ENCODE assay signal across 10 cellular contexts in genomic region chr4:141375855-141376254, GRCh38.
A peak's percentile ranks its signal among the peaks of the same experiment; 100 is the strongest.
DNase-seq lines count a peak whose midpoint lies in the region; ATAC-seq, FAIRE-seq and TF ChIP-seq lines count a peak whose summit lies in the region.
"Had no signal": no experiment of that assay in that cellular context is flagged by ENCODE, and none has a peak within 500 bp of the region (broad histone marks: within the 10 kb centered on the region; RNA-seq: fewer than 3 reads in every experiment).

No MANE protein-coding gene starts in this region.

- H3K27ac ChIP-seq in trophoblast cell (ENCODE audit: low read depth, low read length) = no peak overlapping the region
- H3K27ac ChIP-seq: tibial nerve had no signal

- H4K91ac ChIP-seq in trophoblast cell (ENCODE audit: low read depth, low read length) = no peak overlapping the region

- H3K14ac ChIP-seq in trophoblast cell (ENCODE audit: low read length) = no peak overlapping the region

- H4K8ac ChIP-seq in trophoblast cell (ENCODE audit: low read depth, low read length) = no peak overlapping the region

- no peak for TF ChIP-seq CTCF in glutamatergic neuron (IDR thresholded peaks at IDR 0.05; ENCODE audit: partially characterized antibody, unreplicated experiment)

- H3K36me3 ChIP-seq in adipocyte (ENCODE audit: control insufficient read depth, insufficient read depth, low read length, severe bottlenecking) = no peaks in the 10 kb centered on the region
- no peaks in the 10 kb centered on the region for H3K36me3 ChIP-seq in trophoblast cell (ENCODE audit: control insufficient read depth in 1 of 2, insufficient read depth in 2 of 2, low read length in 2 of 2)
- H3K36me3 ChIP-seq: tibial nerve had no signal

- H3K4me3 Mint-ChIP-seq in glutamatergic neuron (ENCODE audit: unreplicated experiment) = no peak overlapping the region

- H3K27me3 Mint-ChIP-seq in glutamatergic neuron (ENCODE audit: unreplicated experiment) = peaks cover 3% of the 10 kb centered on the region

- no peak for ATAC-seq in HG02678 (IDR thresholded peaks at IDR 0.05; ENCODE audit: unreplicated experiment)

- H2BK5ac ChIP-seq in trophoblast cell (ENCODE audit: low read depth, low read length, poor library complexity) = no peak overlapping the region

- no peak overlapping the region for H3K23ac ChIP-seq in trophoblast cell (ENCODE audit: low read length)

- no peak overlapping the region for H4K12ac ChIP-seq in trophoblast cell (ENCODE audit: low read depth, low read length)

- no peak overlapping the region for H3K27ac Mint-ChIP-seq in glutamatergic neuron (ENCODE audit: unreplicated experiment)

- H3K9me3 ChIP-seq in adipocyte (ENCODE audit: control insufficient read depth, low read length) = no peaks in the 10 kb centered on the region
- peaks cover 2% of the 10 kb centered on the region for H3K9me3 ChIP-seq in trophoblast cell (ENCODE audit: insufficient read depth, low read depth, low read length)
- H3K9me3 ChIP-seq: tibial nerve had no signal

- H3K79me2 ChIP-seq in trophoblast cell (ENCODE audit: control insufficient read depth, insufficient read depth, low read length, poor library complexity) = no peaks in the 10 kb centered on the region

- no peak overlapping the region for H2AK5ac ChIP-seq in trophoblast cell (ENCODE audit: low read length)

- H2AFZ ChIP-seq in trophoblast cell (ENCODE audit: insufficient read depth, low read length, poor library complexity) = no peak overlapping the region

- H3K4me1 ChIP-seq in adipocyte (ENCODE audit: control insufficient read depth, insufficient read depth, low read length) = no peaks in the 10 kb centered on the region
- H3K4me1 ChIP-seq in trophoblast cell (ENCODE audit: control insufficient read depth in 1 of 2, insufficient read depth in 2 of 2, low read length in 2 of 2) = peaks cover 0 to 3% of the 10 kb centered on the region in 2 experiments
- H3K4me1 ChIP-seq: tibial nerve had no signal

- no peak overlapping the region for H2BK120ac ChIP-seq in trophoblast cell (ENCODE audit: insufficient read depth, low read length, poor library complexity)

- H3K4ac ChIP-seq in trophoblast cell (ENCODE audit: low read depth, low read length) = no peak overlapping the region

- no peak overlapping the region for H2BK12ac ChIP-seq in trophoblast cell (ENCODE audit: low read length)

- no peaks in the 10 kb centered on the region for H3K36me3 Mint-ChIP-seq in glutamatergic neuron (ENCODE audit: unreplicated experiment)

- H3K9ac ChIP-seq in adipocyte (ENCODE audit: low read length) (no peak overlapping the region), trophoblast cell (ENCODE audit: low read length) (no peak overlapping the region)

- no peaks in the 10 kb centered on the region for H3K27me3 ChIP-seq in adipocyte (replicated peaks; ENCODE audit: control insufficient read depth, insufficient read depth, low read length)
- no peaks in the 10 kb centered on the region for H3K27me3 ChIP-seq in trophoblast cell (ENCODE audit: insufficient read depth, low read length)
- H3K27me3 ChIP-seq: tibial nerve had no signal

- DNase-seq in AG20443 (ENCODE audit: low spot score) (peak; percentile 82), HTR-8/SVneo (ENCODE audit: insufficient read length, low spot score) (peak; percentile 90), adipocyte (ENCODE audit: low read depth) (peak; percentile 77), iPS-NIHi7 (ENCODE audit: extremely low spot score) (peak; percentile 68), trophoblast cell (no peak), midbrain (lab: John Stamatoyannopoulos, UW) (no peak), glutamatergic neuron (no peak)
- DNase-seq: cerebellar nuclear complex had no signal

- no peaks in the 10 kb centered on the region for H3K79me1 ChIP-seq in trophoblast cell (ENCODE audit: low read length)

- H3K9me3 Mint-ChIP-seq in glutamatergic neuron (ENCODE audit: unreplicated experiment) = peaks cover 4% of the 10 kb centered on the region

- H3K18ac ChIP-seq in trophoblast cell (ENCODE audit: low read length) = no peak overlapping the region

- no peak overlapping the region for H3K4me2 ChIP-seq in trophoblast cell (ENCODE audit: low read length)

- no CpG with 5 or more reads among the region's 2 CpGs for WGBS in trophoblast cell (ENCODE audit: extremely low coverage, insufficient coverage, insufficient read length)

- no peak overlapping the region for H3K4me3 ChIP-seq in adipocyte (ENCODE audit: low read length)
- no peak overlapping the region for H3K4me3 ChIP-seq in trophoblast cell (ENCODE audit: low read depth, low read length)
- H3K4me3 ChIP-seq: tibial nerve had no signal

- H3K4me1 Mint-ChIP-seq in glutamatergic neuron (ENCODE audit: low read depth, unreplicated experiment) = no peaks in the 10 kb centered on the region

- peak; percentile 96 for FAIRE-seq in HTR-8/SVneo (lab: Jason Lieb, UNC)

Comparison
In these comparisons a context has a peak if more than half of its experiments do, and no peak if none do; other contexts are left out.
1. DNase-seq: peak in AG20443 (single experiment), HTR-8/SVneo (single experiment), adipocyte (single experiment) and iPS-NIHi7 (single experiment); none in trophoblast cell (0 of 2), midbrain (single experiment) and glutamatergic neuron (single experiment).